18 cellular contexts compared by ENCODE assay signal in the genomic region with DNA sequence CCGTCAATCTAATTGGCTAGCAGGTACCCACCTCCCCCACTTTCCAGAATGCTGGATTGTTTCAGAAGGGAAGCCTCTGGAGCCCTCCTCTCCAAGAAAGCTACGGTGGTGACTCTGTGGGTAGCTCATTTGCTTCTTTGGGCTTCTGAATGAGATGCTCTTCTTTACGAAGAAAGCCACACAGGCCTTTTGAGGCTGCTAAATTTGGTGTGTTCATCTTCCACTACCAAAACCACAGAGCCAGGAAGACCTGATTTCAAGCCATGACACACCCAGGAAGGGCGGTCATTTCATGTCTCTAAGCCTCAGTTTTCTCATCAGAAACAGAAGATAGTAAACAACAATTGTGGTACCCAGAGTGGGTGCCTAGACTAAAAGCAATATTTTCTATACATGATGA.
DNase-seq lines count a peak whose midpoint lies in the region; ATAC-seq and TF ChIP-seq lines count a peak whose summit lies in the region.
"Had no signal": no experiment of that assay in that cellular context is flagged by ENCODE, and none has a peak within 500 bp of the region (broad histone marks: within the 10 kb centered on the region; RNA-seq: fewer than 3 reads in every experiment).

No MANE protein-coding gene starts in this region.

- H3K27ac ChIP-seq in CD4-positive, alpha-beta T cell (ENCODE audit: low read depth, low read length), result no peak overlapping the region
- no peak overlapping the region for H3K27ac ChIP-seq in upper lobe of right lung

- H3K36me3 ChIP-seq in upper lobe of right lung, result no peaks in the 10 kb centered on the region

- H3K4me3 ChIP-seq in epithelial cell of esophagus (ENCODE audit: low read length) (no peak overlapping the region), upper lobe of right lung (no peak overlapping the region)

- intact Hi-C loops in activated CD4-positive, alpha-beta memory T cell treated with anti-CD3 and anti-CD28 coated beads for 36 hours (cut with micrococcal nuclease), result no loop called here
- intact Hi-C loops in CD4-positive, alpha-beta T cell (cut with DNase I, micrococcal nuclease), result no loop called here
- intact Hi-C loops in upper lobe of right lung (cut with DNase I), result no loop called here

- peak; percentile 39 for ATAC-seq in CD4-positive, alpha-beta T cell (ENCODE audit: poor library complexity)
- ATAC-seq in T-cell (replicated peaks in 1 of 4) (peak in 1 of 4 experiments; percentile 91), upper lobe of right lung (no peak), HG03280 (IDR thresholded peaks at IDR 0.05; ENCODE audit: unreplicated experiment) (no peak)

- no peaks in the 10 kb centered on the region for H3K27me3 Mint-ChIP-seq in activated CD4-positive, alpha-beta memory T cell treated with anti-CD3 and anti-CD28 coated beads, Interleukin-2, amount 10 ng/mL, durations not matched to agents 7 days and 5 days
- no peaks in the 10 kb centered on the region for H3K27me3 Mint-ChIP-seq in activated CD4-positive, alpha-beta memory T cell treated with anti-CD3 and anti-CD28 coated beads for 36 hours
- no peaks in the 10 kb centered on the region for H3K27me3 Mint-ChIP-seq in CD4-positive, alpha-beta T cell
- H3K27me3 Mint-ChIP-seq in T-cell, result no peaks in the 10 kb centered on the region
- H3K27me3 Mint-ChIP-seq: B cell; CD8-positive, alpha-beta memory T cell had no signal

- no peaks in the 10 kb centered on the region for H3K36me3 Mint-ChIP-seq in activated CD4-positive, alpha-beta memory T cell treated with anti-CD3 and anti-CD28 coated beads, Interleukin-2, amount 10 ng/mL, durations not matched to agents 7 days and 5 days (ENCODE audit: low read depth)
- no peaks in the 10 kb centered on the region for H3K36me3 Mint-ChIP-seq in activated CD4-positive, alpha-beta memory T cell treated with anti-CD3 and anti-CD28 coated beads for 36 hours
- no peaks in the 10 kb centered on the region for H3K36me3 Mint-ChIP-seq in CD4-positive, alpha-beta T cell (ENCODE audit: low read depth)
- no peaks in the 10 kb centered on the region for H3K36me3 Mint-ChIP-seq in T-cell

- H3K27me3 ChIP-seq in CD4-positive, alpha-beta T cell (ENCODE audit: control insufficient read depth, insufficient read depth, low read length), result no peaks in the 10 kb centered on the region
- no peaks in the 10 kb centered on the region for H3K27me3 ChIP-seq in upper lobe of right lung

- no peaks in the 10 kb centered on the region for H3K4me1 ChIP-seq in upper lobe of right lung

- H3K4me3 Mint-ChIP-seq in activated CD4-positive, alpha-beta memory T cell treated with anti-CD3 and anti-CD28 coated beads, Interleukin-2, amount 10 ng/mL, durations not matched to agents 7 days and 5 days, result no peak overlapping the region
- no peak overlapping the region for H3K4me3 Mint-ChIP-seq in activated CD4-positive, alpha-beta memory T cell treated with anti-CD3 and anti-CD28 coated beads for 36 hours
- no peak overlapping the region for H3K4me3 Mint-ChIP-seq in CD4-positive, alpha-beta T cell
- H3K4me3 Mint-ChIP-seq in T-cell, result peak overlapping the region in 1 of 3 donors; percentile 7
- H3K4me3 Mint-ChIP-seq: B cell had no signal

- H3K27ac Mint-ChIP-seq in activated CD4-positive, alpha-beta memory T cell treated with anti-CD3 and anti-CD28 coated beads, Interleukin-2, amount 10 ng/mL, durations not matched to agents 7 days and 5 days, result peak overlapping the region; percentile 57
- no peak overlapping the region for H3K27ac Mint-ChIP-seq in activated CD4-positive, alpha-beta memory T cell treated with anti-CD3 and anti-CD28 coated beads for 36 hours
- peak overlapping the region; percentile 30 for H3K27ac Mint-ChIP-seq in CD4-positive, alpha-beta T cell
- H3K27ac Mint-ChIP-seq in T-cell, result peak overlapping the region; percentile 70 to 82
- H3K27ac Mint-ChIP-seq: B cell had no signal

- POLR2A ChIA-PET in activated CD4-positive, alpha-beta memory T cell treated with anti-CD3 and anti-CD28 coated beads, Interleukin-2, amount 10 ng/mL, durations not matched to agents 7 days and 5 days (lab: Charles Lee), result no interaction called here
- POLR2A ChIA-PET in activated CD4-positive, alpha-beta memory T cell treated with anti-CD3 and anti-CD28 coated beads for 36 hours (lab: Charles Lee), result no interaction called here
- POLR2A ChIA-PET in CD4-positive, alpha-beta T cell (lab: Charles Lee), result no interaction called here
- POLR2A ChIA-PET in T-cell (lab: Charles Lee), result no interaction called here

- peak; percentile 16 for DNase-seq in activated CD4-positive, alpha-beta memory T cell treated with anti-CD3 and anti-CD28 coated beads, Interleukin-2, amount 10 ng/mL, durations not matched to agents 7 days and 5 days
- no peak for DNase-seq in activated CD4-positive, alpha-beta memory T cell treated with anti-CD3 and anti-CD28 coated beads for 36 hours
- no peak for DNase-seq in CD4-positive, alpha-beta T cell
- peak in 2 of 34 experiments; percentile 0 to 18 for DNase-seq in T-cell
- DNase-seq in epithelial cell of esophagus (ENCODE audit: low read depth), result peak; percentile 1
- DNase-seq in H4 (ENCODE audit: low spot score), result no peak
- DNase-seq in upper lobe of right lung, result no peak
- DNase-seq: DMS53, EL, GOT3, KBM-7, MV-4-11, NCI-H1417, NCI-H187, NCI-H345 had no signal

- H3K4me1 Mint-ChIP-seq in activated CD4-positive, alpha-beta memory T cell treated with anti-CD3 and anti-CD28 coated beads, Interleukin-2, amount 10 ng/mL, durations not matched to agents 7 days and 5 days, result peaks cover 3% of the 10 kb centered on the region
- H3K4me1 Mint-ChIP-seq in activated CD4-positive, alpha-beta memory T cell treated with anti-CD3 and anti-CD28 coated beads for 36 hours (ENCODE audit: low read depth), result no peaks in the 10 kb centered on the region
- H3K4me1 Mint-ChIP-seq in CD4-positive, alpha-beta T cell (ENCODE audit: low read depth), result no peaks in the 10 kb centered on the region
- peaks cover 0 to 19% (median 9%) of the 10 kb centered on the region in 3 donors for H3K4me1 Mint-ChIP-seq in T-cell

- no peak for TF ChIP-seq CTCF in CD4-positive, alpha-beta T cell (IDR thresholded peaks at IDR 0.05)
- TF ChIP-seq CTCF in epithelial cell of esophagus (IDR thresholded peaks at IDR 0.05; ENCODE audit: insufficient read depth, low read depth, low read length, missing control alignments) (no peak), upper lobe of right lung (IDR thresholded peaks at IDR 0.05) (no peak)

- no peaks in the 10 kb centered on the region for H3K9me3 ChIP-seq in CD4-positive, alpha-beta T cell (ENCODE audit: control insufficient read depth, low read length)
- no peaks in the 10 kb centered on the region for H3K9me3 ChIP-seq in upper lobe of right lung

- CTCF ChIA-PET in activated CD4-positive, alpha-beta memory T cell treated with anti-CD3 and anti-CD28 coated beads, Interleukin-2, amount 10 ng/mL, durations not matched to agents 7 days and 5 days (lab: Charles Lee), result no interaction called here
- CTCF ChIA-PET in activated CD4-positive, alpha-beta memory T cell treated with anti-CD3 and anti-CD28 coated beads for 36 hours (lab: Charles Lee), result no interaction called here
- CTCF ChIA-PET in CD4-positive, alpha-beta T cell (lab: Charles Lee), result no interaction called here
- CTCF ChIA-PET in T-cell (lab: Charles Lee), result no interaction called here

- H3K9me3 Mint-ChIP-seq in activated CD4-positive, alpha-beta memory T cell treated with anti-CD3 and anti-CD28 coated beads, Interleukin-2, amount 10 ng/mL, durations not matched to agents 7 days and 5 days, result peaks cover 7% of the 10 kb centered on the region
- H3K9me3 Mint-ChIP-seq in activated CD4-positive, alpha-beta memory T cell treated with anti-CD3 and anti-CD28 coated beads for 36 hours, result peaks cover 1% of the 10 kb centered on the region
- H3K9me3 Mint-ChIP-seq in CD4-positive, alpha-beta T cell, result peaks cover 4% of the 10 kb centered on the region
- H3K9me3 Mint-ChIP-seq in T-cell, result peaks cover 13 to 17% (median 14%) of the 10 kb centered on the region in 3 donors

Comparison
In these comparisons a context has a peak if more than half of its experiments do, and no peak if none do; other contexts are left out.
1. DNase-seq: peak in activated CD4-positive, alpha-beta memory T cell treated with anti-CD3 and anti-CD28 coated beads, Interleukin-2, amount 10 ng/mL, durations not matched to agents 7 days and 5 days (single experiment) and epithelial cell of esophagus (single experiment); none in activated CD4-positive, alpha-beta memory T cell treated with anti-CD3 and anti-CD28 coated beads for 36 hours (single experiment), CD4-positive, alpha-beta T cell (0 of 10), H4 (single experiment) and upper lobe of right lung (single experiment).